Comparison of ENCODE assay signal across 1 cellular context in genomic region chr2:44245068-44245861, GRCh38.
TF ChIP-seq lines count a peak whose summit lies in the region.

No MANE protein-coding gene starts in this region.

TF ChIP-seq in WTC11, 78 proteins besides CTCF, POLR2A, EP300 and RAD21 (continued from another document):
- TF ChIP-seq, protein P1, sequence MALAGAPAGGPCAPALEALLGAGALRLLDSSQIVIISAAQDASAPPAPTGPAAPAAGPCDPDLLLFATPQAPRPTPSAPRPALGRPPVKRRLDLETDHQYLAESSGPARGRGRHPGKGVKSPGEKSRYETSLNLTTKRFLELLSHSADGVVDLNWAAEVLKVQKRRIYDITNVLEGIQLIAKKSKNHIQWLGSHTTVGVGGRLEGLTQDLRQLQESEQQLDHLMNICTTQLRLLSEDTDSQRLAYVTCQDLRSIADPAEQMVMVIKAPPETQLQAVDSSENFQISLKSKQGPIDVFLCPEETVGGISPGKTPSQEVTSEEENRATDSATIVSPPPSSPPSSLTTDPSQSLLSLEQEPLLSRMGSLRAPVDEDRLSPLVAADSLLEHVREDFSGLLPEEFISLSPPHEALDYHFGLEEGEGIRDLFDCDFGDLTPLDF (CRISPR knock-in tag; IDR thresholded peaks at IDR 0.05), result no peak
- no peak for TF ChIP-seq SMAD4 (CRISPR knock-in tag; IDR thresholded peaks at IDR 0.05)
